ENCODE assay signal across 19 cellular contexts in the genomic region with DNA sequence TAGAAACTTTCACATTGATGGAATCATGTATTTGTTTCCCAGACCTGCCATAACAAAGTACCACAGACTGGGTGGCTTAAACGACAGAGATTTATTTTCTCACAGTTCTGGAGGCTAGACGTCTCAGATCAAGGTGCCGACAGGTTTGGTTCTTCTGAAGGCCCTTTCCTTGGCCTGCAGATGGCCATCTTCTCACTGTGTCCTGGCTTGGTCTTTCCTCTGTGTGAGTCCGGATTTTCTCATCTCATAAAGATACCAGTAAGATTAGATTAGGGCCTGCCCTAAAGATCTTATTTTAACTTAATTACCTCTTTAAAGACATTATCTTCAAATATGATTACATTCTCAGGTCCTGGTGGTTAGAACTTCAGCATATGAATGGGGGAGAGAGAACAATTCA. TPM values are rescaled to one million over a fixed set of nuclear protein-coding genes. Genes with fewer than 3 reads are reported as not detected.
DNase-seq lines count a peak whose midpoint lies in the region; ATAC-seq, FAIRE-seq and TF ChIP-seq lines count a peak whose summit lies in the region.
"Had no signal": no experiment of that assay in that cellular context is flagged by ENCODE, and none has a peak within 500 bp of the region (broad histone marks: within the 10 kb centered on the region; RNA-seq: fewer than 3 reads in every experiment).

No MANE protein-coding gene starts in this region.

- peaks cover 45% of the 10 kb centered on the region for H3K4me1 Mint-ChIP-seq in T-helper 2 cell treated with Interferon-gamma antibody and Interleukin-4, amounts not matched to agents 5 μg/mL and 100 μg/mL, for 36 hours (ENCODE audit: low read depth)
- peaks cover 72% of the 10 kb centered on the region for H3K4me1 Mint-ChIP-seq in CD8-positive, alpha-beta T cell (ENCODE audit: low read depth)

- no peaks in the 10 kb centered on the region for H4K20me1 ChIP-seq in endothelial cell of umbilical vein (replicated peaks; ENCODE audit: control insufficient read depth, extremely low read depth, insufficient read depth, low read length)

- no peak for TF ChIP-seq CTCF in CD8-positive, alpha-beta T cell (IDR thresholded peaks at IDR 0.05)
- TF ChIP-seq CTCF in VCaP (conservative IDR thresholded peaks at IDR 0.05) (no peak; the same call in 1 of the 2 replicates), endothelial cell of umbilical vein (IDR thresholded peaks at IDR 0.05; ENCODE audit: extremely low read depth in 1 of 2, insufficient read depth in 1 of 2, low read depth in 1 of 2, low read length in 2 of 2) (no peak)

- no peak overlapping the region for H3K9ac ChIP-seq in endothelial cell of umbilical vein (replicated peaks; ENCODE audit: extremely low read depth, insufficient read depth, low read length)

- no peaks in the 10 kb centered on the region for H3K27me3 Mint-ChIP-seq in T-helper 2 cell treated with Interferon-gamma antibody and Interleukin-4, amounts not matched to agents 5 μg/mL and 100 μg/mL, for 36 hours (ENCODE audit: low read depth)
- H3K27me3 Mint-ChIP-seq in CD8-positive, alpha-beta T cell (ENCODE audit: low read depth) = no peaks in the 10 kb centered on the region

- H3K27ac Mint-ChIP-seq in T-helper 2 cell treated with Interferon-gamma antibody and Interleukin-4, amounts not matched to agents 5 μg/mL and 100 μg/mL, for 36 hours = peak overlapping the region; percentile 11
- peak overlapping the region; percentile 52 for H3K27ac Mint-ChIP-seq in CD8-positive, alpha-beta T cell

- POLR2A ChIA-PET in CD8-positive, alpha-beta T cell (lab: Charles Lee) = interaction anchor here (0.7 kb wide), 1 partner anchor 46 kb away, joined by 4 read pairs; no protein-coding TSS in a partner anchor
- POLR2A ChIA-PET in endothelial cell of umbilical vein (lab: Charles Lee) = no interaction called here

- H3K4me3 Mint-ChIP-seq in T-helper 2 cell treated with Interferon-gamma antibody and Interleukin-4, amounts not matched to agents 5 μg/mL and 100 μg/mL, for 36 hours = no peak overlapping the region
- H3K4me3 Mint-ChIP-seq in CD8-positive, alpha-beta T cell = peak overlapping the region; percentile 19

- H3K79me2 ChIP-seq in endothelial cell of umbilical vein (ENCODE audit: control insufficient read depth, insufficient read depth, low read length) = no peaks in the 10 kb centered on the region

- ATAC-seq in CD8-positive, alpha-beta T cell = no peak
- ATAC-seq in HG03571 (IDR thresholded peaks at IDR 0.05; ENCODE audit: unreplicated experiment) = no peak
- ATAC-seq: heart right ventricle, left ventricle myocardium superior, mucosa of descending colon had no signal

- H3K27me3 ChIP-seq in CD8-positive, alpha-beta T cell (ENCODE audit: insufficient read depth, low read length) = no peaks in the 10 kb centered on the region
- H3K27me3 ChIP-seq in endothelial cell of umbilical vein (ENCODE audit: control insufficient read depth in 2 of 2, insufficient read depth in 2 of 2, low read length in 2 of 2) = no peaks in the 10 kb centered on the region
- H3K27me3 ChIP-seq: heart right ventricle had no signal

- no peak for TF ChIP-seq POLR2A in endothelial cell of umbilical vein (IDR thresholded peaks at IDR 0.05; ENCODE audit: low read depth, low read length)

- H3K27ac ChIP-seq in CD8-positive, alpha-beta T cell (ENCODE audit: low read depth, low read length) = no peak overlapping the region
- H3K27ac ChIP-seq in VCaP = peak overlapping the region; percentile 53
- H3K27ac ChIP-seq in endothelial cell of umbilical vein (ENCODE audit: insufficient read depth, low read depth, low read length) = no peak overlapping the region
- H3K27ac ChIP-seq: 22Rv1, heart right ventricle had no signal

- H3K4me3 ChIP-seq in CD8-positive, alpha-beta T cell (ENCODE audit: low read depth, low read length) = no peak overlapping the region
- no peak overlapping the region for H3K4me3 ChIP-seq in endothelial cell of umbilical vein (replicated peaks in 1 of 3; ENCODE audit: insufficient read depth in 1 of 3, low read depth in 1 of 3, low read length in 3 of 3)
- H3K4me3 ChIP-seq: heart right ventricle, mucosa of descending colon had no signal

- no peak for DNase-seq in T-helper 2 cell treated with Interferon-gamma antibody and Interleukin-4, amounts not matched to agents 5 μg/mL and 100 μg/mL, for 36 hours (ENCODE audit: low spot score)
- DNase-seq in T-helper 2 cell (no peak), endothelial cell of umbilical vein (ENCODE audit: low read depth, low spot score) (no peak), D341Med (ENCODE audit: low spot score) (no peak)
- DNase-seq in CD8-positive, alpha-beta T cell = no peak
- no peak for DNase-seq in stimulated activated CD4-positive, alpha-beta T cell treated with anti-CD3 and anti-CD28 coated beads, Interleukin-1b, Interleukin-23, amount 100 ng/mL, for 48 hours
- DNase-seq: AML-193; HCEC 1CT; heart right ventricle; left ventricle myocardium superior; mucosa of descending colon; NCI-H510A treated with DMSO at 0.1 percent for 48 hours; nucleus accumbens; stimulated activated CD4-positive, alpha-beta T cell treated with anti-CD3 and anti-CD28 coated beads, Interleukin-4, amount 100 ng/mL, for 4 hours; substantia nigra had no signal

- H3K4me2 ChIP-seq in endothelial cell of umbilical vein (ENCODE audit: insufficient read depth, low read length) = no peak overlapping the region

- dilution Hi-C loops in endothelial cell of umbilical vein (cut with MboI; ENCODE audit: extremely low pct_ligation_motif_present, low sequenced_read_pairs) = no loop called here

- peaks cover 3% of the 10 kb centered on the region for H3K36me3 ChIP-seq in CD8-positive, alpha-beta T cell (ENCODE audit: insufficient read depth, low read length)
- no peaks in the 10 kb centered on the region for H3K36me3 ChIP-seq in endothelial cell of umbilical vein (ENCODE audit: control insufficient read depth in 2 of 2, extremely low read depth in 1 of 2, insufficient read depth in 2 of 2, low read length in 2 of 2)

- BruUV-seq in endothelial cell of umbilical vein (replicated peaks; lab: Mats Ljungman, UMichigan) = no TSS peak

- H3K9me3 ChIP-seq in CD8-positive, alpha-beta T cell (ENCODE audit: low read length) = no peaks in the 10 kb centered on the region
- H3K9me3 ChIP-seq in endothelial cell of umbilical vein (replicated peaks; ENCODE audit: control insufficient read depth, insufficient read depth, low read length) = no peaks in the 10 kb centered on the region
- H3K9me3 ChIP-seq: heart right ventricle, mucosa of descending colon had no signal

- no peak overlapping the region for H2AFZ ChIP-seq in endothelial cell of umbilical vein (ENCODE audit: low read depth, low read length)

- no peaks in the 10 kb centered on the region for H3K9me3 Mint-ChIP-seq in T-helper 2 cell treated with Interferon-gamma antibody and Interleukin-4, amounts not matched to agents 5 μg/mL and 100 μg/mL, for 36 hours
- no peaks in the 10 kb centered on the region for H3K9me3 Mint-ChIP-seq in CD8-positive, alpha-beta T cell

- intact Hi-C loops in CD8-positive, alpha-beta T cell (cut with DNase I, micrococcal nuclease) = loop anchor here in 1 of 2 experiments (1.0 kb wide), 1 partner anchor 13 kb away; no protein-coding TSS in a partner anchor
- intact Hi-C loops in endothelial cell of umbilical vein (cut with micrococcal nuclease) = no loop called here

- no peaks in the 10 kb centered on the region for H3K9me1 ChIP-seq in endothelial cell of umbilical vein (replicated peaks; ENCODE audit: control insufficient read depth, extremely low read depth, insufficient read depth, low read length)

- FAIRE-seq in endothelial cell of umbilical vein (lab: Jason Lieb, UNC) = peak; percentile 48
- FAIRE-seq: bronchial epithelial cell had no signal

- CTCF ChIA-PET in CD8-positive, alpha-beta T cell (lab: Charles Lee) = no interaction called here
- CTCF ChIA-PET in endothelial cell of umbilical vein (lab: Charles Lee) = interaction anchor here (0.6 to 0.7 kb wide), 2 partner anchors 20 to 206 kb away, joined by 3 read pairs; no protein-coding TSS in a partner anchor

- H3K4me1 ChIP-seq in CD8-positive, alpha-beta T cell (ENCODE audit: insufficient read depth, low read length) = peaks cover 58% of the 10 kb centered on the region
- peaks cover 8% of the 10 kb centered on the region for H3K4me1 ChIP-seq in endothelial cell of umbilical vein (ENCODE audit: control insufficient read depth, extremely low read depth, insufficient read depth, low read length)

- H3K36me3 Mint-ChIP-seq in T-helper 2 cell treated with Interferon-gamma antibody and Interleukin-4, amounts not matched to agents 5 μg/mL and 100 μg/mL, for 36 hours (ENCODE audit: low read depth) = peaks cover 25% of the 10 kb centered on the region
- peaks cover 40% of the 10 kb centered on the region for H3K36me3 Mint-ChIP-seq in CD8-positive, alpha-beta T cell

RNA-seq across cellular contexts. Expression of gene USP20, which starts 5.8 kb away (rescaled TPM):
- 10 to 100 TPM; 83.5 to 91.0 TPM for total RNA-seq in CD8-positive, alpha-beta T cell
- 13.4 and 17.4 TPM in 2 replicates for total RNA-seq in endothelial cell of umbilical vein
- 25.9 and 30.1 TPM in 2 replicates for polyA plus RNA-seq in endothelial cell of umbilical vein
- 8.7 and 14.4 TPM in 2 replicates for polyA plus RNA-seq in endothelial cell of umbilical vein (2011; cell fraction: cytosol; rRNA removed)
- 62.5 and 71.0 TPM in 2 replicates for polyA plus RNA-seq in endothelial cell of umbilical vein (2011; cell fraction: nucleus; rRNA removed)
- polyA plus RNA-seq in endothelial cell of umbilical vein (2012) = 9.7 and 15.3 TPM in 2 replicates
- 17.3 and 21.8 TPM in 2 replicates for polyA minus RNA-seq in endothelial cell of umbilical vein
- 11.5 TPM for polyA minus RNA-seq in endothelial cell of umbilical vein (2011; cell fraction: cytosol; rRNA and poly(A)+ RNA removed)
- 9.6 and 16.5 TPM in 2 replicates for polyA minus RNA-seq in endothelial cell of umbilical vein (2011; cell fraction: nucleus; rRNA and poly(A)+ RNA removed)

RNA-seq across cellular contexts. Expression of gene C9orf78, which starts 6.0 kb away (rescaled TPM):
- total RNA-seq in CD8-positive, alpha-beta T cell = 100 to 1,000 TPM; 176 to 190 TPM
- 34.6 and 34.7 TPM in 2 replicates for total RNA-seq in endothelial cell of umbilical vein
- polyA plus RNA-seq in endothelial cell of umbilical vein = 11.4 and 17.9 TPM in 2 replicates
- polyA plus RNA-seq in endothelial cell of umbilical vein (2011; cell fraction: cytosol; rRNA removed) = 31.5 and 33.7 TPM in 2 replicates
- polyA plus RNA-seq in endothelial cell of umbilical vein (2011; cell fraction: nucleus; rRNA removed) = 6.7 and 11.3 TPM in 2 replicates
- 48.3 and 61.7 TPM in 2 replicates for polyA plus RNA-seq in endothelial cell of umbilical vein (2012)
- polyA minus RNA-seq in endothelial cell of umbilical vein = 6.3 and 6.5 TPM in 2 replicates
- 20.5 TPM for polyA minus RNA-seq in endothelial cell of umbilical vein (2011; cell fraction: cytosol; rRNA and poly(A)+ RNA removed)
- polyA minus RNA-seq in endothelial cell of umbilical vein (2011; cell fraction: nucleus; rRNA and poly(A)+ RNA removed) = 3.9 and 4.8 TPM in 2 replicates

RNA-seq across cellular contexts. Expression of gene TOR1A, which starts 17.1 kb away (rescaled TPM):
- 10 to 100 TPM; 18.9 to 19.6 TPM for total RNA-seq in CD8-positive, alpha-beta T cell
- 56.6 and 57.8 TPM in 2 replicates for total RNA-seq in endothelial cell of umbilical vein
- polyA plus RNA-seq in endothelial cell of umbilical vein = 89.8 and 93.5 TPM in 2 replicates
- 98.7 and 102 TPM in 2 replicates for polyA plus RNA-seq in endothelial cell of umbilical vein (2011; cell fraction: cytosol; rRNA removed)
- 39.3 and 52.0 TPM in 2 replicates for polyA plus RNA-seq in endothelial cell of umbilical vein (2011; cell fraction: nucleus; rRNA removed)
- polyA plus RNA-seq in endothelial cell of umbilical vein (2012) = 60.4 and 79.6 TPM in 2 replicates
- 69.7 and 73.8 TPM in 2 replicates for polyA minus RNA-seq in endothelial cell of umbilical vein
- polyA minus RNA-seq in endothelial cell of umbilical vein (2011; cell fraction: cytosol; rRNA and poly(A)+ RNA removed) = 34.3 TPM
- 22.5 and 28.8 TPM in 2 replicates for polyA minus RNA-seq in endothelial cell of umbilical vein (2011; cell fraction: nucleus; rRNA and poly(A)+ RNA removed)

RNA-seq across cellular contexts. Expression of gene TOR1B, which starts 38.1 kb away (rescaled TPM):
- total RNA-seq in CD8-positive, alpha-beta T cell = 10 to 100 TPM; 21.3 to 22.4 TPM
- 23.1 and 29.5 TPM in 2 replicates for total RNA-seq in endothelial cell of umbilical vein
- polyA plus RNA-seq in endothelial cell of umbilical vein = 25.2 and 27.0 TPM in 2 replicates
- polyA plus RNA-seq in endothelial cell of umbilical vein (2011; cell fraction: cytosol; rRNA removed) = 22.4 and 22.6 TPM in 2 replicates
- 17.9 and 18.6 TPM in 2 replicates for polyA plus RNA-seq in endothelial cell of umbilical vein (2011; cell fraction: nucleus; rRNA removed)
- 25.9 and 29.9 TPM in 2 replicates for polyA plus RNA-seq in endothelial cell of umbilical vein (2012)
- polyA minus RNA-seq in endothelial cell of umbilical vein = 23.0 and 27.1 TPM in 2 replicates
- polyA minus RNA-seq in endothelial cell of umbilical vein (2011; cell fraction: cytosol; rRNA and poly(A)+ RNA removed) = 19.9 TPM
- polyA minus RNA-seq in endothelial cell of umbilical vein (2011; cell fraction: nucleus; rRNA and poly(A)+ RNA removed) = 7.2 and 9.2 TPM in 2 replicates
